ENCODE assay signal across 8 cellular contexts in the genomic region with DNA sequence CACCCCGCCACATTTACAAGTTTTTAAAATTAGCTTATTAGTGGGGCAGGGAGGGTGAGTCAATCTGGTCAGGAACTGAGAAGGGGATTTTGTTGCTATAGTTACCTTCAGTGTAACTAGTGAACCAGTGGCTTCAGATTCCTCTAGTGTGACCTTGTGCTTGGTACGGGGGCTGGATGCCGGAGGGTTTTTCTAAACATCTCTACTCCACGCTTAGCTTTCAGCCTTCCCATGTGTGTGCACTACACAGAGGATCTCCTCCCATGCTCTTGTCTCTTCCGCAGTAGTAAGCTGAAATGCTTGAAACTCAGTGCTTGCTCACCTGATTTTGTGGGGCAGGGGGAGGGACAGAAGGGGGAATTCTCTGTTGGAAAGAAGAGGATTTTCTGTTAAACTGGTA.
DNase-seq lines count a peak whose midpoint lies in the region; ATAC-seq and TF ChIP-seq lines count a peak whose summit lies in the region.

No MANE protein-coding gene starts in this region.

- intact Hi-C loops in posterior cingulate gyrus (cut with DNase I), result no loop called here

- ATAC-seq in GM18505 (IDR thresholded peaks at IDR 0.05; ENCODE audit: unreplicated experiment), result peak; percentile 84
- ATAC-seq in GM21576 (IDR thresholded peaks at IDR 0.05; ENCODE audit: unreplicated experiment), result peak; percentile 91
- peak; percentile 92 for ATAC-seq in HG03575 (IDR thresholded peaks at IDR 0.05; ENCODE audit: extremely low read depth, insufficient number of reproducible peaks, low FRiP score, unreplicated experiment)

- peak; percentile 22 for TF ChIP-seq POLR2A in GM18505 (IDR thresholded peaks at IDR 0.05; ENCODE audit: borderline replicate concordance, extremely low read depth, insufficient read depth, insufficient read length)

- DNase-seq in left kidney (ENCODE audit: low read depth, low spot score), result peak; percentile 68
- no peak for DNase-seq in stimulated activated CD4-positive, alpha-beta T cell treated with anti-CD3 and anti-CD28 coated beads, Interleukin-4, amount 100 ng/mL, for 24 hours
- DNase-seq in stimulated activated naive CD4-positive, alpha-beta T cell treated with Interleukin-2 at 50 U/mL for 16 hours (lab: John Stamatoyannopoulos, UW), result no peak
- no peak for DNase-seq in NCI-H1930 (lab: John Stamatoyannopoulos, UW)
- no peak for DNase-seq in posterior cingulate gyrus
